ENCODE assay signal across 8 cellular contexts in genomic region chr6:33314515-33314942, GRCh38. TPM values are rescaled to one million over a fixed set of nuclear protein-coding genes. Genes with fewer than 3 reads are reported as not detected.
DNase-seq lines count a peak whose midpoint lies in the region; ATAC-seq and TF ChIP-seq lines count a peak whose summit lies in the region.

No MANE protein-coding gene starts in this region.

- TF ChIP-seq RAD21 in IMR-90 (IDR thresholded peaks at IDR 0.05; ENCODE audit: low read length): no peak

- peak overlapping the region; percentile 53; the same call in 2 of the 3 replicates for H2BK15ac ChIP-seq in IMR-90 (ENCODE audit: low read depth, low read length)

- dilution Hi-C loops in IMR-90 (cut with HindIII; ENCODE audit: low sequenced_read_pairs, unreplicated experiment): no loop called here

- H3K9me1 ChIP-seq in IMR-90 (ENCODE audit: insufficient read depth, low read length): peaks cover 12% of the 10 kb centered on the region

- intact Hi-C loops in Calu3 (cut with micrococcal nuclease; ENCODE audit: unreplicated experiment) (no loop called here), IMR-90 (cut with micrococcal nuclease) (loop anchor here (5.0 kb wide), 1 partner anchor 103 kb away; the partner anchor contains the start of gene CUTA), adrenal gland (cut with DNase I) (no loop called here), left cardiac atrium (cut with DNase I) (no loop called here), prostate gland (cut with DNase I) (no loop called here)

- H3K4me1 ChIP-seq in IMR-90 (ENCODE audit: control insufficient read depth, insufficient read depth, low read length) (peaks cover 20% of the 10 kb centered on the region), adrenal gland (replicated peaks in 1 of 2) (peaks cover 37 to 61% of the 10 kb centered on the region in 2 donors), prostate gland (replicated peaks) (peaks cover 8% of the 10 kb centered on the region)

- H3K4ac ChIP-seq in IMR-90 (ENCODE audit: low read depth, low read length): peak overlapping the region; percentile 98

- peak overlapping the region; percentile 98 for H3K4me3 Mint-ChIP-seq in Calu3 (ENCODE audit: low read depth, unreplicated experiment)

- POLR2A ChIA-PET in IMR-90 (lab: Charles Lee; ENCODE audit: unreplicated experiment): no interaction called here

- peak overlapping the region; percentile 96 for H2AFZ ChIP-seq in IMR-90 (replicated peaks; ENCODE audit: low read length, poor library complexity)

- CTCF ChIA-PET in Calu3 (lab: Charles Lee) (no interaction called here), IMR-90 (lab: Yijun Ruan, JAX) (no interaction called here)

- H3K9me3 Mint-ChIP-seq in Calu3 (ENCODE audit: low read depth, unreplicated experiment): no peaks in the 10 kb centered on the region

- H3K4me2 ChIP-seq in IMR-90 (ENCODE audit: low read depth, low read length): peak overlapping the region; percentile 78

- peak overlapping the region; percentile 94 for H3K23ac ChIP-seq in IMR-90 (ENCODE audit: low read depth, low read length)

- H3K9me3 ChIP-seq in IMR-90 (ENCODE audit: control insufficient read depth, insufficient read depth, low read length) (no peaks in the 10 kb centered on the region), adrenal gland (replicated peaks in 1 of 3) (no peaks in the 10 kb centered on the region), prostate gland (no peaks in the 10 kb centered on the region)

- H3K14ac ChIP-seq in IMR-90 (replicated peaks; ENCODE audit: low read depth, low read length): peak overlapping the region; percentile 93

- peaks cover 51% of the 10 kb centered on the region for H3K4me1 Mint-ChIP-seq in Calu3 (ENCODE audit: low read depth, unreplicated experiment)

- H3K9ac ChIP-seq in IMR-90 (ENCODE audit: low read depth, low read length): peak overlapping the region; percentile 96

- H4K8ac ChIP-seq in IMR-90 (ENCODE audit: low read depth in 2 of 2, low read length in 2 of 2): peak overlapping the region; percentile 79 to 96

- peak; percentile 67 for DNase-seq in Calu3
- DNase-seq in IMR-90: peak; percentile 86
- DNase-seq in adrenal gland: peak; percentile 77 to 91 (median 84)
- DNase-seq in left cardiac atrium: peak; percentile 81
- peak; percentile 57 for DNase-seq in prostate gland (ENCODE audit: low spot score)
- DNase-seq in NCI-H2107 (lab: John Stamatoyannopoulos, UW): no peak

- H4K91ac ChIP-seq in IMR-90 (ENCODE audit: insufficient read depth, low read depth, low read length): peak overlapping the region; percentile 92

- no peaks in the 10 kb centered on the region for H3K27me3 ChIP-seq in IMR-90 (ENCODE audit: control insufficient read depth, insufficient read depth, low read length)
- H3K27me3 ChIP-seq in adrenal gland: no peaks in the 10 kb centered on the region
- no peaks in the 10 kb centered on the region for H3K27me3 ChIP-seq in prostate gland (replicated peaks; ENCODE audit: insufficient read depth)

- H3K27ac ChIP-seq in IMR-90 (ENCODE audit: insufficient read depth, low read length): peak overlapping the region; percentile 97
- H3K27ac ChIP-seq in adrenal gland: peak overlapping the region; percentile 80 to 99 (median 95)
- H3K27ac ChIP-seq in prostate gland: peak overlapping the region; percentile 96 to 99

- H2BK20ac ChIP-seq in IMR-90 (ENCODE audit: low read depth, low read length): peak overlapping the region; percentile 68

- BruUV-seq in Calu3 (replicated peaks; lab: Mats Ljungman, UMichigan) (no TSS peak), IMR-90 (replicated peaks; lab: Mats Ljungman, UMichigan) (no TSS peak)

- peak overlapping the region; percentile 97 for H3K27ac Mint-ChIP-seq in Calu3 (ENCODE audit: unreplicated experiment)

- peak overlapping the region; percentile 94 for H3K56ac ChIP-seq in IMR-90 (ENCODE audit: extremely low read depth, insufficient read depth, low read length)

- peak overlapping the region; percentile 15 for H3K18ac ChIP-seq in IMR-90 (ENCODE audit: low read depth, low read length)

- peak overlapping the region; percentile 36 for H4K5ac ChIP-seq in IMR-90 (ENCODE audit: low read depth, low read length)

- peak overlapping the region; percentile 99 for H2AK9ac ChIP-seq in IMR-90 (replicated peaks; ENCODE audit: low read depth, low read length, poor library complexity)

- in situ Hi-C loops in IMR-90 (cut with MboI; ENCODE audit: low sequenced_read_pairs): no loop called here

- H2BK120ac ChIP-seq in IMR-90 (ENCODE audit: low read depth, low read length): peak overlapping the region; percentile 86

- H2AK5ac ChIP-seq in IMR-90 (ENCODE audit: low read depth, low read length): peak overlapping the region; percentile 98

- peaks cover 100% of the 10 kb centered on the region for H3K36me3 Mint-ChIP-seq in Calu3 (ENCODE audit: insufficient read depth, unreplicated experiment)

- peaks cover 17% of the 10 kb centered on the region for H4K20me1 ChIP-seq in IMR-90 (ENCODE audit: insufficient read depth, low read length)

- peak overlapping the region; percentile 64 for H3K4me3 ChIP-seq in IMR-90 (ENCODE audit: insufficient read depth, low read depth, low read length)
- peak overlapping the region in 3 of 4 donors; percentile 57 to 99 (median 97) for H3K4me3 ChIP-seq in adrenal gland
- peak overlapping the region; percentile 72 to 87 for H3K4me3 ChIP-seq in prostate gland

- no peak for TF ChIP-seq POLR2A in IMR-90 (IDR thresholded peaks at IDR 0.05; ENCODE audit: low read depth, low read length)
- no peak for TF ChIP-seq POLR2A in adrenal gland (IDR thresholded peaks at IDR 0.05)
- no peak for TF ChIP-seq POLR2A in prostate gland (IDR thresholded peaks at IDR 0.05)

- ATAC-seq in IMR-90 (ENCODE audit: low read depth): peak; percentile 4
- peak; percentile 6 for ATAC-seq in SK-N-SH treated with all-trans-retinoic acid at 6 μM for 48 hours
- ATAC-seq in left cardiac atrium: peak; percentile 10 to 53
- no peak for ATAC-seq in GM19035 (IDR thresholded peaks at IDR 0.05; ENCODE audit: unreplicated experiment)

- no peaks in the 10 kb centered on the region for H3K27me3 Mint-ChIP-seq in Calu3 (ENCODE audit: unreplicated experiment)

- H3K36me3 ChIP-seq in IMR-90 (ENCODE audit: control insufficient read depth, insufficient read depth, low read length): peaks cover 13% of the 10 kb centered on the region
- peaks cover 0 to 32% of the 10 kb centered on the region in 2 donors for H3K36me3 ChIP-seq in adrenal gland (replicated peaks in 1 of 2)
- H3K36me3 ChIP-seq in prostate gland: peaks cover 1 to 4% of the 10 kb centered on the region in 2 donors

- WGBS in IMR-90 (ENCODE audit: extremely low coverage in 2 of 2, insufficient read length in 1 of 2), 2 experiments: no CpG with 5 or more reads among the region's 10 CpGs
- WGBS in adrenal gland, 4 donors: 1 to 6% (median 2%) methylated on average over 10 of the region's 10 CpGs
- WGBS in prostate gland: 2% methylated on average over 10 of the region's 10 CpGs

- peaks cover 29 to 80% of the 10 kb centered on the region in 2 experiments; a peak in 3 of 4 replicates for H3K79me1 ChIP-seq in IMR-90 (ENCODE audit: low read depth in 1 of 2, low read length in 2 of 2)

- peak overlapping the region; percentile 95 for H2BK5ac ChIP-seq in IMR-90 (ENCODE audit: low read depth, low read length, poor library complexity, severe bottlenecking)

- TF ChIP-seq CTCF in Calu3 (IDR thresholded peaks at IDR 0.05; ENCODE audit: unreplicated experiment) (no peak), IMR-90 (conservative IDR thresholded peaks at IDR 0.05; ENCODE audit: low read depth, low read length) (no peak), adrenal gland (IDR thresholded peaks at IDR 0.05) (no peak), prostate gland (IDR thresholded peaks at IDR 0.05) (no peak)

RNA-seq across cellular contexts. Expression of gene TAPBP, which starts 0.7 kb away (rescaled TPM):
- total RNA-seq in Calu3 (2022) (443 and 488 TPM in 2 replicates), IMR-90 (2012; rRNA removed) (12.5 and 13.1 TPM in 2 replicates), adrenal gland (100 to 1,000 TPM; 112 to 322 (median 218) TPM), left cardiac atrium (10 to 100 TPM; 74.0 to 80.9 TPM), prostate gland (100 to 1,000 TPM; 190 to 192 TPM)
- polyA plus RNA-seq in IMR-90 (2012; rRNA removed) (62.5 and 63.3 TPM in 2 replicates), adrenal gland (100 to 1,000 TPM in 2 of 3 donors, 10 to 100 TPM in 1; 38.7 to 163 (median 107) TPM)
- polyA plus RNA-seq in IMR-90 (2012; cell fraction: cytosol; rRNA removed): 57.3 and 109 TPM in 2 replicates
- polyA plus RNA-seq in IMR-90 (2012; cell fraction: nucleus; rRNA removed; ENCODE audit: low replicate concordance): 111 and 160 TPM in 2 replicates

RNA-seq across cellular contexts. Expression of gene ZBTB22, which starts 3.0 kb away (rescaled TPM):
- total RNA-seq in Calu3 (2022) (22.6 and 26.4 TPM in 2 replicates), IMR-90 (2012; rRNA removed) (5.8 and 6.8 TPM in 2 replicates), adrenal gland (10 to 100 TPM; 18.8 to 40.3 (median 24.8) TPM), left cardiac atrium (10 to 100 TPM; 14.1 to 15.7 TPM), prostate gland (10 to 100 TPM; 25.1 to 27.5 TPM)
- polyA plus RNA-seq in IMR-90 (2012; rRNA removed) (12.7 and 13.0 TPM in 2 replicates), adrenal gland (10 to 100 TPM; 13.0 to 17.9 (median 15.4) TPM)
- 6.9 and 17.4 TPM in 2 replicates for polyA plus RNA-seq in IMR-90 (2012; cell fraction: cytosol; rRNA removed)
- 10.1 and 18.2 TPM in 2 replicates for polyA plus RNA-seq in IMR-90 (2012; cell fraction: nucleus; rRNA removed; ENCODE audit: low replicate concordance)

RNA-seq across cellular contexts. Expression of gene DAXX, which starts 8.2 kb away (rescaled TPM):
- total RNA-seq in Calu3 (2022) (86.3 and 86.6 TPM in 2 replicates), IMR-90 (2012; rRNA removed) (77.8 and 92.2 TPM in 2 replicates), adrenal gland (100 to 1,000 TPM in 1 of 8 donors, 10 to 100 TPM in 7; 36.7 to 106 (median 44.8) TPM), left cardiac atrium (10 to 100 TPM; 16.2 to 22.5 TPM), prostate gland (10 to 100 TPM; 52.8 to 75.1 TPM)
- polyA plus RNA-seq in IMR-90 (2012; rRNA removed) (75.9 and 87.2 TPM in 2 replicates), adrenal gland (10 to 100 TPM; 45.8 to 81.8 (median 49.8) TPM)
- 43.8 and 49.9 TPM in 2 replicates for polyA plus RNA-seq in IMR-90 (2012; cell fraction: cytosol; rRNA removed)
- 62.3 and 79.7 TPM in 2 replicates for polyA plus RNA-seq in IMR-90 (2012; cell fraction: nucleus; rRNA removed; ENCODE audit: low replicate concordance)

RNA-seq across cellular contexts. Expression of gene RGL2, which starts 15.8 kb away (rescaled TPM):
- 138 and 154 TPM in 2 replicates for total RNA-seq in Calu3 (2022)
- 4.1 and 4.4 TPM in 2 replicates for total RNA-seq in IMR-90 (2012; rRNA removed)
- 26.9 TPM in 2 replicates for polyA plus RNA-seq in IMR-90 (2012; rRNA removed)
- polyA plus RNA-seq in IMR-90 (2012; cell fraction: cytosol; rRNA removed): 15.3 and 19.7 TPM in 2 replicates
- 198 and 258 TPM in 2 replicates for polyA plus RNA-seq in IMR-90 (2012; cell fraction: nucleus; rRNA removed; ENCODE audit: low replicate concordance)
- total RNA-seq in adrenal gland: 100 to 1,000 TPM in 1 of 8 donors, 10 to 100 TPM in 7; 51.3 to 177 (median 85.4) TPM
- 100 to 1,000 TPM in 2 of 3 donors, 10 to 100 TPM in 1; 36.4 to 224 (median 147) TPM for polyA plus RNA-seq in adrenal gland
- total RNA-seq in left cardiac atrium: 10 to 100 TPM; 48.5 to 54.3 TPM
- 100 to 1,000 TPM in 1 of 2 donors, 10 to 100 TPM in 1; 98.7 to 107 TPM for total RNA-seq in prostate gland

RNA-seq across cellular contexts. Expression of gene PFDN6, which starts 25.1 kb away (rescaled TPM):
- 141 and 168 TPM in 2 replicates for total RNA-seq in Calu3 (2022)
- 24.4 and 41.7 TPM in 2 replicates for total RNA-seq in IMR-90 (2012; rRNA removed)
- polyA plus RNA-seq in IMR-90 (2012; rRNA removed): 76.5 and 92.1 TPM in 2 replicates
- 14.6 and 24.2 TPM in 2 replicates for polyA plus RNA-seq in IMR-90 (2012; cell fraction: cytosol; rRNA removed)
- 12.9 and 43.5 TPM in 2 replicates for polyA plus RNA-seq in IMR-90 (2012; cell fraction: nucleus; rRNA removed; ENCODE audit: low replicate concordance)
- total RNA-seq in adrenal gland: 100 to 1,000 TPM in 1 of 8 donors, 10 to 100 TPM in 6, 1 to 10 TPM in 1; 6.8 to 137 (median 45.7) TPM
- polyA plus RNA-seq in adrenal gland: 100 to 1,000 TPM; 180 to 830 (median 713) TPM
- 10 to 100 TPM; 43.9 to 47.5 TPM for total RNA-seq in left cardiac atrium
- 10 to 100 TPM; 24.1 to 59.7 TPM for total RNA-seq in prostate gland
